In genomic region chr15:40926659-40927496, GRCh38 we compare ENCODE assay signal across 10 cellular contexts. TPM values are rescaled to one million over a fixed set of nuclear protein-coding genes. Genes with fewer than 3 reads are reported as not detected.
DNase-seq lines count a peak whose midpoint lies in the region; ATAC-seq, FAIRE-seq and TF ChIP-seq lines count a peak whose summit lies in the region.
"Had no signal": no experiment of that assay in that cellular context is flagged by ENCODE, and none has a peak within 500 bp of the region (broad histone marks: within the 10 kb centered on the region; RNA-seq: fewer than 3 reads in every experiment).

No MANE protein-coding gene starts in this region.

- no peak overlapping the region for H3K27ac ChIP-seq in CD8-positive, alpha-beta memory T cell (ENCODE audit: low read depth, low read length)
- H3K27ac ChIP-seq in Karpas-422 (ENCODE audit: low read length): no peak overlapping the region
- H3K27ac ChIP-seq: neutrophil had no signal

- H3K4me3 ChIP-seq in CD8-positive, alpha-beta memory T cell (ENCODE audit: low read length): peak overlapping the region; percentile 43
- peak overlapping the region; percentile 65; the same call in 1 of the 2 replicates for H3K4me3 ChIP-seq in Karpas-422 (ENCODE audit: low read length)

- CTCF ChIA-PET in CD8-positive, alpha-beta memory T cell (lab: Charles Lee): interaction anchor here (1.6 to 2.4 kb wide), 2 partner anchors 15 to 24 kb away, joined by 3 to 10 read pairs; no protein-coding TSS in a partner anchor

- H3K36me3 Mint-ChIP-seq in CD8-positive, alpha-beta memory T cell: no peaks in the 10 kb centered on the region
- no peaks in the 10 kb centered on the region for H3K36me3 Mint-ChIP-seq in natural killer cell treated with Interleukin-12 subunit alpha and Interleukin-12 subunit beta and Interleukin-15 and Interleukin-18, amount 100 ng/mL, for 72 hours

- H3K27ac Mint-ChIP-seq in CD8-positive, alpha-beta memory T cell: peak overlapping the region in 1 of 8 donors; percentile 29
- H3K27ac Mint-ChIP-seq in natural killer cell treated with Interleukin-12 subunit alpha and Interleukin-12 subunit beta and Interleukin-15 and Interleukin-18, amount 100 ng/mL, for 72 hours: no peak overlapping the region

- H3K27me3 Mint-ChIP-seq in CD8-positive, alpha-beta memory T cell: peaks cover 45 to 60% of the 10 kb centered on the region in 2 donors
- peaks cover 42 to 45% of the 10 kb centered on the region in 2 donors for H3K27me3 Mint-ChIP-seq in natural killer cell treated with Interleukin-12 subunit alpha and Interleukin-12 subunit beta and Interleukin-15 and Interleukin-18, amount 100 ng/mL, for 72 hours

- POLR2A ChIA-PET in CD8-positive, alpha-beta memory T cell (lab: Charles Lee): interaction anchor here (0.6 kb wide), 1 partner anchor 738 kb away, joined by 3 read pairs; no protein-coding TSS in a partner anchor

- DNase-seq in CD8-positive, alpha-beta memory T cell: no peak
- no peak for DNase-seq in Karpas-422
- DNase-seq in cerebellum (ENCODE audit: low spot score): peak; percentile 28
- no peak for DNase-seq in natural killer cell treated with Interleukin-12 subunit alpha and Interleukin-12 subunit beta and Interleukin-15 and Interleukin-18, amount 100 ng/mL, for 72 hours (ENCODE audit: low spot score)
- DNase-seq in D721Med (ENCODE audit: insufficient read length, low spot score): no peak
- DNase-seq in NOMO-1 (lab: John Stamatoyannopoulos, UW; ENCODE audit: unreplicated experiment in 2 of 2): no peak
- DNase-seq in stimulated activated CD4-positive, alpha-beta T cell treated with anti-CD3 and anti-CD28 coated beads, Interleukin-15, amount 100 ng/mL, for 24 hours: no peak
- DNase-seq in NCI-H345 (lab: John Stamatoyannopoulos, UW): no peak

- peak overlapping the region; percentile 58 to 85 (median 65) for H3K4me3 Mint-ChIP-seq in CD8-positive, alpha-beta memory T cell
- peak overlapping the region; percentile 47 for H3K4me3 Mint-ChIP-seq in natural killer cell treated with Interleukin-12 subunit alpha and Interleukin-12 subunit beta and Interleukin-15 and Interleukin-18, amount 100 ng/mL, for 72 hours

- H3K4me1 ChIP-seq in CD8-positive, alpha-beta memory T cell (ENCODE audit: insufficient read depth, low read length): peaks cover 37% of the 10 kb centered on the region
- peaks cover 36% of the 10 kb centered on the region for H3K4me1 ChIP-seq in Karpas-422 (ENCODE audit: low read length)

- H3K27me3 ChIP-seq in CD8-positive, alpha-beta memory T cell (ENCODE audit: insufficient read depth, low read length, poor library complexity, severe bottlenecking): peaks cover 48% of the 10 kb centered on the region
- H3K27me3 ChIP-seq in Karpas-422 (ENCODE audit: low read length): no peaks in the 10 kb centered on the region

- no peaks in the 10 kb centered on the region for H3K9me3 Mint-ChIP-seq in CD8-positive, alpha-beta memory T cell
- H3K9me3 Mint-ChIP-seq in natural killer cell treated with Interleukin-12 subunit alpha and Interleukin-12 subunit beta and Interleukin-15 and Interleukin-18, amount 100 ng/mL, for 72 hours: no peaks in the 10 kb centered on the region

- no peak for ATAC-seq in natural killer cell treated with Interleukin-12 subunit alpha and Interleukin-12 subunit beta and Interleukin-15 and Interleukin-18, amount 100 ng/mL, for 72 hours

- peaks cover 34 to 62% (median 41%) of the 10 kb centered on the region in 3 donors for H3K4me1 Mint-ChIP-seq in CD8-positive, alpha-beta memory T cell
- peaks cover 25 to 35% of the 10 kb centered on the region in 2 donors for H3K4me1 Mint-ChIP-seq in natural killer cell treated with Interleukin-12 subunit alpha and Interleukin-12 subunit beta and Interleukin-15 and Interleukin-18, amount 100 ng/mL, for 72 hours (ENCODE audit: low read depth in 2 of 2)

- TF ChIP-seq CTCF in D721Med (IDR thresholded peaks at IDR 0.05; ENCODE audit: insufficient read depth, missing control alignments): no peak

- H3K4me2 ChIP-seq in Karpas-422 (ENCODE audit: low read depth, low read length, poor library complexity, severe bottlenecking): peak overlapping the region; percentile 91

- no peaks in the 10 kb centered on the region for H3K36me3 ChIP-seq in CD8-positive, alpha-beta memory T cell (ENCODE audit: insufficient read depth, low read length)
- no peaks in the 10 kb centered on the region for H3K36me3 ChIP-seq in Karpas-422 (ENCODE audit: insufficient read depth, low read length)
- H3K36me3 ChIP-seq: neutrophil, upper lobe of left lung had no signal

- no peak overlapping the region for H3K9ac ChIP-seq in Karpas-422 (ENCODE audit: low read length)

- H3K9me2 ChIP-seq in Karpas-422 (replicated peaks; ENCODE audit: insufficient read depth, low read length): no peaks in the 10 kb centered on the region

- H4K20me1 ChIP-seq in Karpas-422 (ENCODE audit: insufficient read depth, low read depth, low read length): no peaks in the 10 kb centered on the region

- no peak overlapping the region for H2AFZ ChIP-seq in Karpas-422 (ENCODE audit: low read length)

- H3K9me3 ChIP-seq in CD8-positive, alpha-beta memory T cell (ENCODE audit: low read length): no peaks in the 10 kb centered on the region
- H3K9me3 ChIP-seq in Karpas-422 (ENCODE audit: low read length): no peaks in the 10 kb centered on the region
- H3K9me3 ChIP-seq: neutrophil, upper lobe of left lung had no signal

- H3K79me2 ChIP-seq in Karpas-422 (ENCODE audit: low read length): no peaks in the 10 kb centered on the region

- FAIRE-seq in D721Med (lab: Jason Lieb, UNC): no peak

RNA-seq across cellular contexts. Expression of gene DLL4, which starts 2.3 kb away (rescaled TPM):
- total RNA-seq in CD8-positive, alpha-beta memory T cell: not detected
- polyA plus RNA-seq in CD8-positive, alpha-beta memory T cell: not detected
- 0.36 TPM in 1 of 2 replicates, not detected in the other for total RNA-seq in Karpas-422 (2014; rRNA removed; shearing (Covaris generic); ENCODE audit: low replicate concordance)
- total RNA-seq in cerebellum: 4.4 TPM
- under 1 TPM in 1 of 2 donors, not detected in 1; 0.17 TPM for total RNA-seq in natural killer cell treated with Interleukin-12 subunit alpha and Interleukin-12 subunit beta and Interleukin-15 and Interleukin-18, amount 100 ng/mL, for 72 hours

RNA-seq across cellular contexts. Expression of gene CHAC1, which starts 26.4 kb away (rescaled TPM):
- 10 to 100 TPM; 15.1 to 16.7 TPM for total RNA-seq in CD8-positive, alpha-beta memory T cell
- polyA plus RNA-seq in CD8-positive, alpha-beta memory T cell: not detected
- 41.6 and 45.5 TPM in 2 replicates for total RNA-seq in Karpas-422 (2014; rRNA removed; shearing (Covaris generic); ENCODE audit: low replicate concordance)
- 2.1 TPM for total RNA-seq in cerebellum
- 10 to 100 TPM in 1 of 2 donors, 1 to 10 TPM in 1; 7.7 to 13.1 TPM for total RNA-seq in natural killer cell treated with Interleukin-12 subunit alpha and Interleukin-12 subunit beta and Interleukin-15 and Interleukin-18, amount 100 ng/mL, for 72 hours

RNA-seq across cellular contexts. Expression of gene VPS18, which starts 32.6 kb away (rescaled TPM):
- 10 to 100 TPM; 17.2 to 17.8 TPM for total RNA-seq in CD8-positive, alpha-beta memory T cell
- 23.0 TPM for polyA plus RNA-seq in CD8-positive, alpha-beta memory T cell
- 12.6 and 18.1 TPM in 2 replicates for total RNA-seq in Karpas-422 (2014; rRNA removed; shearing (Covaris generic); ENCODE audit: low replicate concordance)
- total RNA-seq in cerebellum: 19.0 TPM
- 10 to 100 TPM; 22.8 to 27.3 TPM for total RNA-seq in natural killer cell treated with Interleukin-12 subunit alpha and Interleukin-12 subunit beta and Interleukin-15 and Interleukin-18, amount 100 ng/mL, for 72 hours

RNA-seq across cellular contexts. Expression of gene RHOV, which starts 52.8 kb away (rescaled TPM):
- under 1 TPM; 0.24 to 0.40 TPM for total RNA-seq in CD8-positive, alpha-beta memory T cell
- not detected for polyA plus RNA-seq in CD8-positive, alpha-beta memory T cell
- total RNA-seq in Karpas-422 (2014; rRNA removed; shearing (Covaris generic); ENCODE audit: low replicate concordance): 0.69 TPM in 1 of 2 replicates, not detected in the other
- total RNA-seq in cerebellum: 4.3 TPM
- total RNA-seq in natural killer cell treated with Interleukin-12 subunit alpha and Interleukin-12 subunit beta and Interleukin-15 and Interleukin-18, amount 100 ng/mL, for 72 hours: not detected
